In genomic region chr5:132073231-132074013, GRCh38 we compare ENCODE assay signal across 11 cellular contexts. TPM values are rescaled to one million over a fixed set of nuclear protein-coding genes. Genes with fewer than 3 reads are reported as not detected.
DNase-seq lines count a peak whose midpoint lies in the region; ATAC-seq and TF ChIP-seq lines count a peak whose summit lies in the region.
"Had no signal": no experiment of that assay in that cellular context is flagged by ENCODE, and none has a peak within 500 bp of the region (broad histone marks: within the 10 kb centered on the region; RNA-seq: fewer than 3 reads in every experiment).

Gene CSF2, plus strand, starts transcription at chr5:132073789. Its CDS starts 35 bp downstream, at chr5:132073824.

- intact Hi-C loops in T-helper 2 cell treated with Interferon-gamma antibody and Interleukin-4, amounts not matched to agents 100 ng/mL and 5 ng/mL, for 36 hours (cut with micrococcal nuclease) = no loop called here

- no peaks in the 10 kb centered on the region for H3K9me3 ChIP-seq in SJSA1 (replicated peaks)
- H3K9me3 ChIP-seq: right atrium auricular region had no signal

- peak within 1 kb of the TSS; percentile 53 for H3K27ac ChIP-seq in SJSA1
- H3K27ac ChIP-seq: right atrium auricular region had no signal

- peaks cover 93% of the 10 kb centered on the region for H3K4me1 Mint-ChIP-seq in stimulated activated effector memory CD8-positive, alpha-beta T cell treated with anti-CD3 and anti-CD28 coated beads, Interleukin-12 subunit alpha, Interleukin-12 subunit beta, amount 100 ng/mL, for 72 hours

- no peaks in the 10 kb centered on the region for H3K9me3 Mint-ChIP-seq in stimulated activated effector memory CD8-positive, alpha-beta T cell treated with anti-CD3 and anti-CD28 coated beads, Interleukin-12 subunit alpha, Interleukin-12 subunit beta, amount 100 ng/mL, for 72 hours

- H3K4me3 ChIP-seq in SJSA1 (no peak within 1 kb of the TSS), epithelial cell of esophagus (ENCODE audit: low read length) (no peak within 1 kb of the TSS)
- H3K4me3 ChIP-seq: right atrium auricular region had no signal

- no peaks in the 10 kb centered on the region for H3K36me3 ChIP-seq in SJSA1
- H3K36me3 ChIP-seq: right atrium auricular region had no signal

- no peak for TF ChIP-seq CTCF in epithelial cell of esophagus (IDR thresholded peaks at IDR 0.05; ENCODE audit: insufficient read depth, low read depth, low read length, missing control alignments)

- peak within 1 kb of the TSS; percentile 94 for H3K27ac Mint-ChIP-seq in stimulated activated effector memory CD8-positive, alpha-beta T cell treated with anti-CD3 and anti-CD28 coated beads, Interleukin-12 subunit alpha, Interleukin-12 subunit beta, amount 100 ng/mL, for 72 hours

- H3K4me3 Mint-ChIP-seq in stimulated activated effector memory CD8-positive, alpha-beta T cell treated with anti-CD3 and anti-CD28 coated beads, Interleukin-12 subunit alpha, Interleukin-12 subunit beta, amount 100 ng/mL, for 72 hours = peak within 1 kb of the TSS; percentile 74

- no peak for DNase-seq in T-helper 2 cell
- peak in 1 of 2 experiments; percentile 77 for DNase-seq in SJSA1 (ENCODE audit: low read depth in 1 of 2, low spot score in 2 of 2)
- DNase-seq in epithelial cell of esophagus (ENCODE audit: low read depth) = peak; percentile 80
- no peak for DNase-seq in stimulated activated effector memory CD8-positive, alpha-beta T cell treated with anti-CD3 and anti-CD28 coated beads, Interleukin-12 subunit alpha, Interleukin-12 subunit beta, amount 100 ng/mL, for 72 hours (ENCODE audit: low spot score in 2 of 2)
- no peak for DNase-seq in NCI-H2081 treated with DMSO at 0.1 percent for 48 hours (lab: John Stamatoyannopoulos, UW)
- DNase-seq in C1 segment of cervical spinal cord (lab: John Stamatoyannopoulos, UW) = no peak
- DNase-seq: NCI-H1694 treated with DMSO at 0.1 percent for 48 hours had no signal

- peaks cover 53% of the 10 kb centered on the region for H3K36me3 Mint-ChIP-seq in stimulated activated effector memory CD8-positive, alpha-beta T cell treated with anti-CD3 and anti-CD28 coated beads, Interleukin-12 subunit alpha, Interleukin-12 subunit beta, amount 100 ng/mL, for 72 hours

- no peaks in the 10 kb centered on the region for H3K27me3 ChIP-seq in SJSA1 (replicated peaks)
- H3K27me3 ChIP-seq: right atrium auricular region had no signal

- peaks cover 31% of the 10 kb centered on the region for H3K4me1 ChIP-seq in SJSA1 (replicated peaks)
- H3K4me1 ChIP-seq: right atrium auricular region had no signal

- peak; percentile 49 for ATAC-seq in stimulated activated effector memory CD8-positive, alpha-beta T cell treated with anti-CD3 and anti-CD28 coated beads, Interleukin-12 subunit alpha, Interleukin-12 subunit beta, amount 100 ng/mL, for 72 hours
- ATAC-seq in GM21381 (IDR thresholded peaks at IDR 0.05; ENCODE audit: unreplicated experiment) = no peak

RNA-seq across cellular contexts. Expression of gene CSF2, which starts in this region (rescaled TPM):
- 54.1 TPM in 2 replicates for total RNA-seq in T-helper 2 cell treated with Interferon-gamma antibody and Interleukin-4, amounts not matched to agents 100 ng/mL and 5 ng/mL, for 36 hours
- total RNA-seq in SJSA1 (2014; rRNA removed; shearing (Covaris generic)) = 0.68 TPM in 1 of 2 replicates, not detected in the other
- total RNA-seq: lower leg skin, right atrium auricular region had no signal

Comparison
In these comparisons a context has a peak if more than half of its experiments do, and no peak if none do; other contexts are left out.
1. RNA of gene CSF2 (total RNA-seq): 54.1 TPM in T-helper 2 cell treated with Interferon-gamma antibody and Interleukin-4, amounts not matched to agents 100 ng/mL and 5 ng/mL, for 36 hours; 0.68 TPM in SJSA1; every median in the first group is over 10 times any median in the second.